In genomic region chr9:69218166-69218565, GRCh38 we compare ENCODE assay signal across 15 cellular contexts. TPM values are rescaled to one million over a fixed set of nuclear protein-coding genes. Genes with fewer than 3 reads are reported as not detected.
DNase-seq lines count a peak whose midpoint lies in the region; ATAC-seq and TF ChIP-seq lines count a peak whose summit lies in the region.
"Had no signal": no experiment of that assay in that cellular context is flagged by ENCODE, and none has a peak within 500 bp of the region (broad histone marks: within the 10 kb centered on the region; RNA-seq: fewer than 3 reads in every experiment).

No MANE protein-coding gene starts in this region.

- DNase-seq in NCI-H1417 (lab: John Stamatoyannopoulos, UW) (peak in 2 of 3 experiments; percentile 11 to 66), NCI-H1417 treated with DMSO at 0.1 percent for 48 hours (lab: John Stamatoyannopoulos, UW) (no peak), NCI-H1092 treated with DMSO at 0.1 percent for 48 hours (lab: John Stamatoyannopoulos, UW) (peak; percentile 63), NCI-H345 (lab: John Stamatoyannopoulos, UW) (peak; percentile 43), dedifferentiated amniotic fluid mesenchymal stem cell (ENCODE audit: extremely low spot score) (peak; percentile 1), dorsolateral prefrontal cortex (no peak), NCI-H2171 treated with DMSO at 0.1 percent for 48 hours (lab: John Stamatoyannopoulos, UW) (no peak)
- DNase-seq: 8988T, HCEC 1CT, IMR-90, Kasumi-1, NCI-H1694 treated with DMSO at 0.1 percent for 48 hours, NCI-H510A, PC-9 had no signal

- no peak for TF ChIP-seq CTCF in dorsolateral prefrontal cortex (IDR thresholded peaks at IDR 0.05 in 54 of 56, conservative IDR thresholded peaks at IDR 0.05 in 2 of 56; ENCODE audit: low read depth in 1 of 56, partially characterized antibody in 56 of 56)

- ATAC-seq in GM19463 (IDR thresholded peaks at IDR 0.05; ENCODE audit: unreplicated experiment) = no peak

- intact Hi-C loops in dorsolateral prefrontal cortex (cut with DNase I) = no loop called here

- H3K27ac ChIP-seq in dorsolateral prefrontal cortex = peak overlapping the region in 17 of 59 donors; percentile 8 to 59 (median 19)
- H3K27ac ChIP-seq: PC-9 had no signal

- H3K4me3 ChIP-seq in dorsolateral prefrontal cortex = no peak overlapping the region
- H3K4me3 ChIP-seq: PC-9 had no signal

- H3K27me3 ChIP-seq in dorsolateral prefrontal cortex = no peaks in the 10 kb centered on the region

RNA-seq across cellular contexts. Expression of gene TJP2, which starts 44.1 kb away (rescaled TPM):
- 100 to 1,000 TPM in 22 of 120 experiments, 10 to 100 TPM in 98; 22.2 to 199 (median 67.6) TPM for total RNA-seq in dorsolateral prefrontal cortex

Comparison
In these comparisons a context has a peak if more than half of its experiments do, and no peak if none do; other contexts are left out.
1. DNase-seq: peak in NCI-H1417 (2 of 3), NCI-H1092 treated with DMSO at 0.1 percent for 48 hours (single experiment), NCI-H345 (single experiment) and dedifferentiated amniotic fluid mesenchymal stem cell (single experiment); none in NCI-H1417 treated with DMSO at 0.1 percent for 48 hours (single experiment), dorsolateral prefrontal cortex (0 of 10) and NCI-H2171 treated with DMSO at 0.1 percent for 48 hours (single experiment).